8 cellular contexts compared by ENCODE assay signal in the genomic region with DNA sequence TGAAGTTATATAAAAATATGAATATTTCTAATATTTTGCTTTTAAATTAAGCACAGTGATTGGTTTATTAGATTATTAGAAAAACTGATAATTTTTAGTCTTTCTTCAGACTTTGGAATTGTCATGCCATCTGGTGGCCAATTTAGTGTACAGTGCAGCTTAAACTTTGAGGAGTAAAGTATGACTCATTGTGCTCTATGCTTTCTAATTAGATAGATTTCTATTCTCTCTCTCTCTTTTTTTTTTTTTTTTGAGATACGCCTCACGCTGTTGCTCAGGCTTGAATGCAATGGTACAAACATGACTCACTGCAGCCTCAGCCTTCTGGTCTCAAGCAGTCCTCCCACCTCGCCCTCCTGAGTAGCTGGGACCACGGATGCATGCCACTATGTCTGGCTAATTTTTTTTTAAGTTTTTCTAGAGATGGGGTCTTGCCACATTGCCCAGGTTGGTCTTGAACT. TPM values are rescaled to one million over a fixed set of nuclear protein-coding genes. Genes with fewer than 3 reads are reported as not detected.
DNase-seq lines count a peak whose midpoint lies in the region; ATAC-seq, FAIRE-seq and TF ChIP-seq lines count a peak whose summit lies in the region.

No MANE protein-coding gene starts in this region.

- H3K4me1 ChIP-seq in H1 (replicated peaks in 1 of 4; ENCODE audit: control insufficient read depth in 3 of 4, insufficient read depth in 4 of 4, low read length in 3 of 4) (no peaks in the 10 kb centered on the region), thoracic aorta (ENCODE audit: control insufficient read depth in 1 of 2, low read depth in 2 of 2) (peaks cover 4 to 7% of the 10 kb centered on the region in 2 donors)

- H3K4me2 ChIP-seq in H1 (ENCODE audit: insufficient read depth in 1 of 2, low read depth in 2 of 2, low read length in 2 of 2), result no peak overlapping the region

- H3K27me3 ChIP-seq in H1 (replicated peaks in 1 of 4; ENCODE audit: control insufficient read depth in 3 of 4, extremely low read depth in 1 of 4, insufficient read depth in 3 of 4, low read length in 3 of 4), result no peaks in the 10 kb centered on the region
- H3K27me3 ChIP-seq in thoracic aorta (replicated peaks; ENCODE audit: insufficient read depth), result no peaks in the 10 kb centered on the region

- H3K23me2 ChIP-seq in H1 (ENCODE audit: low read depth, low read length), result no peaks in the 10 kb centered on the region

- H3K79me2 ChIP-seq in H1 (ENCODE audit: control insufficient read depth in 1 of 2, insufficient read depth in 2 of 2, low read length in 2 of 2), result no peaks in the 10 kb centered on the region

- no peak for FAIRE-seq in H1 (lab: Jason Lieb, UNC)

- H2BK15ac ChIP-seq in H1 (ENCODE audit: low read length), result no peak overlapping the region

- no peak for TF ChIP-seq EP300 in H1 (IDR thresholded peaks at IDR 0.05; ENCODE audit: borderline replicate concordance in 1 of 2, low read depth in 2 of 2, low read length in 2 of 2)

- H4K91ac ChIP-seq in H1 (replicated peaks; ENCODE audit: insufficient read length, low read length), result no peak overlapping the region

- H4K5ac ChIP-seq in H1 (ENCODE audit: insufficient read length, low read depth, low read length), result no peak overlapping the region

- no peak overlapping the region for H2AFZ ChIP-seq in H1 (ENCODE audit: low read length)

- H4K20me1 ChIP-seq in H1 (replicated peaks in 1 of 2; ENCODE audit: control insufficient read depth in 1 of 2, insufficient read depth in 2 of 2, low read length in 2 of 2), result no peaks in the 10 kb centered on the region

- TF ChIP-seq POLR2A in H1 (IDR thresholded peaks at IDR 0.05; ENCODE audit: control extremely low read depth in 1 of 2, low read depth in 2 of 2, low read length in 2 of 2), result no peak

- H3K27ac ChIP-seq in VCaP (no peak overlapping the region), H1 (ENCODE audit: low read depth, low read length) (no peak overlapping the region), thoracic aorta (peak overlapping the region; percentile 43 to 54)

- H3K4me3 ChIP-seq in H1 (ENCODE audit: extremely low read depth in 1 of 4, insufficient read depth in 2 of 4, low read depth in 3 of 4, low read length in 4 of 4), result no peak overlapping the region
- no peak overlapping the region for H3K4me3 ChIP-seq in thoracic aorta

- 97% methylated on average over 4 of the region's 4 CpGs; no CpG with 5 or more reads in 1 of the 2 experiments for WGBS in H1 (ENCODE audit: extremely low coverage in 1 of 2, insufficient coverage in 1 of 2, insufficient read length in 1 of 2, insufficient replicate concordance in 2 of 2, low coverage in 1 of 2, low lambda C conversion rate in 2 of 2, missing lambda C conversion rate in 1 of 2), 2 experiments

- peak; percentile 41 to 45 for TF ChIP-seq RAD21 in H1 (IDR thresholded peaks at IDR 0.05 in 1 of 2, conservative IDR thresholded peaks at IDR 0.05 in 1 of 2; ENCODE audit: low read depth in 2 of 2, low read length in 2 of 2)

- H2AK5ac ChIP-seq in H1 (ENCODE audit: low read depth, low read length), result no peak overlapping the region

- no peak overlapping the region for H2BK20ac ChIP-seq in H1 (ENCODE audit: low read length)

- no peak overlapping the region for H3K23ac ChIP-seq in H1 (ENCODE audit: insufficient read length)

- no peak overlapping the region for H3K18ac ChIP-seq in H1 (ENCODE audit: extremely low read depth, low read length)

- H2BK5ac ChIP-seq in H1 (ENCODE audit: low read depth, low read length), result no peak overlapping the region

- no peak overlapping the region for H2BK12ac ChIP-seq in H1 (ENCODE audit: low read depth, low read length)

- DNase-seq in SIG-M5 treated with dmso at 0.1 percent for 504 hours (lab: John Stamatoyannopoulos, UW; ENCODE audit: unreplicated experiment), result peak; percentile 26
- no peak for DNase-seq in SIG-M5 (lab: John Stamatoyannopoulos, UW)
- DNase-seq in Kasumi-1 (lab: John Stamatoyannopoulos, UW), result peak; percentile 37 to 48
- no peak for DNase-seq in H1 (ENCODE audit: low read depth in 1 of 2, low spot score in 2 of 2)
- peak; percentile 69 for DNase-seq in myocyte (ENCODE audit: low read depth)
- DNase-seq in thoracic aorta (ENCODE audit: low spot score), result peak; percentile 23

- TF ChIP-seq CTCF in VCaP (conservative IDR thresholded peaks at IDR 0.05), result peak; percentile 94
- TF ChIP-seq CTCF in H1 (IDR thresholded peaks at IDR 0.05; ENCODE audit: control extremely low read depth in 1 of 3, insufficient read depth in 1 of 3, low read depth in 1 of 3, low read length in 3 of 3), result peak in 1 of 3 experiments; percentile 38; a peak in 1 of 4 replicates
- TF ChIP-seq CTCF in thoracic aorta (IDR thresholded peaks at IDR 0.05), result peak; percentile 66

- POLR2A ChIA-PET in H1 (lab: Charles Lee; ENCODE audit: partially characterized antibody), result interaction anchor here (0.7 to 0.9 kb wide), 3 partner anchors 40 to 149 kb away, joined by 3 to 4 read pairs (median 3); no protein-coding TSS in a partner anchor

- H3K14ac ChIP-seq in H1 (ENCODE audit: insufficient read length), result no peak overlapping the region

- H3K36me3 ChIP-seq in H1 (ENCODE audit: control insufficient read depth in 2 of 4, insufficient read depth in 4 of 4, low read length in 3 of 4) (peaks cover 4 to 50% (median 14%) of the 10 kb centered on the region in 4 experiments), thoracic aorta (peaks cover 15% of the 10 kb centered on the region)

- ATAC-seq in thoracic aorta (ENCODE audit: insufficient number of reproducible peaks, low FRiP score, low read depth) (peak; percentile 94), HG03469 (IDR thresholded peaks at IDR 0.05; ENCODE audit: unreplicated experiment) (no peak)

- no peak overlapping the region for H4K8ac ChIP-seq in H1 (ENCODE audit: extremely low read depth, insufficient read depth, low read length)

- no peak overlapping the region for H2BK120ac ChIP-seq in H1 (replicated peaks; ENCODE audit: low read depth, low read length)

- CTCF ChIA-PET in H1 (lab: Charles Lee; ENCODE audit: partially characterized antibody), result interaction anchor here (0.6 to 1.7 kb wide), 13 partner anchors 9 to 363 kb away, joined by 3 to 8 read pairs (median 4); partner anchors contain the start of genes ZBTB26 and ZBTB6

- no peak overlapping the region for H3K56ac ChIP-seq in H1 (replicated peaks; ENCODE audit: insufficient read length, low read depth, low read length)

- H3K9me3 ChIP-seq in H1 (ENCODE audit: insufficient read depth in 2 of 2, low read depth in 1 of 2, low read length in 1 of 2) (no peaks in the 10 kb centered on the region), thoracic aorta (no peaks in the 10 kb centered on the region)

- H3K9ac ChIP-seq in H1 (replicated peaks in 1 of 4; ENCODE audit: extremely low read depth in 1 of 4, low read depth in 3 of 4, low read length in 3 of 4), result no peak overlapping the region

- no peaks in the 10 kb centered on the region for H3K79me1 ChIP-seq in H1 (ENCODE audit: low read depth, low read length)

- H3K4ac ChIP-seq in H1 (replicated peaks; ENCODE audit: insufficient read length, low read depth, low read length), result no peak overlapping the region

TF ChIP-seq in H1, 55 proteins besides CTCF, POLR2A, EP300 and RAD21:
- no peak for TF ChIP-seq YY1 (IDR thresholded peaks at IDR 0.05; ENCODE audit: low read depth, low read length)
- TF ChIP-seq CTBP2 (IDR thresholded peaks at IDR 0.05; ENCODE audit: borderline replicate concordance, insufficient read depth, insufficient read length, low read length), result no peak
- no peak for TF ChIP-seq CHD2 (IDR thresholded peaks at IDR 0.05; ENCODE audit: low read length)
- TF ChIP-seq, protein P1, sequence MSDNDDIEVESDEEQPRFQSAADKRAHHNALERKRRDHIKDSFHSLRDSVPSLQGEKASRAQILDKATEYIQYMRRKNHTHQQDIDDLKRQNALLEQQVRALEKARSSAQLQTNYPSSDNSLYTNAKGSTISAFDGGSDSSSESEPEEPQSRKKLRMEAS (IDR thresholded peaks at IDR 0.05), result no peak
- TF ChIP-seq SP1 (IDR thresholded peaks at IDR 0.05; ENCODE audit: low read depth, low read length), result no peak
- no peak for TF ChIP-seq ASH2L (IDR thresholded peaks at IDR 0.05; ENCODE audit: low read length)
- TF ChIP-seq RFX5 (IDR thresholded peaks at IDR 0.05; ENCODE audit: borderline replicate concordance, low read depth, low read length), result no peak
- TF ChIP-seq SIN3A (conservative IDR thresholded peaks at IDR 0.05 in 1 of 2, IDR thresholded peaks at IDR 0.05 in 1 of 2; ENCODE audit: low read depth in 1 of 2, low read length in 2 of 2), result no peak
- no peak for TF ChIP-seq JUN (IDR thresholded peaks at IDR 0.05; ENCODE audit: low read depth, low read length)
- TF ChIP-seq CEBPB (IDR thresholded peaks at IDR 0.05; ENCODE audit: low read depth, low read length), result no peak
- no peak for TF ChIP-seq ZNF274 (IDR thresholded peaks at IDR 0.05; ENCODE audit: borderline replicate concordance, extremely low read depth, low read length)
- no peak for TF ChIP-seq BCL11A (IDR thresholded peaks at IDR 0.05; ENCODE audit: low read depth in 2 of 2, low read length in 2 of 2)
TF ChIP-seq in H1: peak in this region for 0.

RNA-seq across cellular contexts. Expression of gene GPR21, which starts 42.1 kb away (rescaled TPM):
- total RNA-seq in H1 (2021; fragmentation: NEBNext Ultra II Directional; extraction: Animal tissue kit (Norgen Biotek cat#: 25700)), result 0.58 and 0.65 TPM in 2 replicates
- polyA plus RNA-seq in H1 (2011; rRNA removed), result 0.61 and 0.71 TPM in 2 replicates
- polyA plus RNA-seq in H1 (2011; cell fraction: cytosol; rRNA removed), result 0.14 TPM
- 2.0 TPM for polyA plus RNA-seq in H1 (2011; cell fraction: nucleus; rRNA removed)
- 0.14 TPM in 1 of 4 replicates, not detected in the others for polyA plus RNA-seq in H1 (2012, experiment 1 of 2)
- polyA plus RNA-seq in H1 (2012, experiment 2 of 2), result not detected
- not detected for polyA plus RNA-seq in H1 (2013, experiment 1 of 2)
- polyA plus RNA-seq in H1 (2013, experiment 2 of 2), result not detected
- polyA minus RNA-seq in H1 (2011; rRNA and poly(A)+ RNA removed), result 27.7 and 27.9 TPM in 2 replicates
- 1.3 TPM for polyA minus RNA-seq in H1 (2011; cell fraction: cytosol; rRNA and poly(A)+ RNA removed)
- 53.2 TPM for polyA minus RNA-seq in H1 (2011; cell fraction: nucleus; rRNA and poly(A)+ RNA removed)
- 0.42 TPM in 1 of 2 replicates, not detected in the other for total RNA-seq in myocyte
- polyA plus RNA-seq in myocyte (2012), result 0.25 TPM
- 1 to 10 TPM in 1 of 2 donors, not detected in 1; 6.4 TPM for total RNA-seq in thoracic aorta

RNA-seq across cellular contexts. Expression of gene RABGAP1, which starts 50.6 kb away (rescaled TPM):
- 33.3 and 38.3 TPM in 2 replicates for total RNA-seq in H1 (2021; fragmentation: NEBNext Ultra II Directional; extraction: Animal tissue kit (Norgen Biotek cat#: 25700))
- polyA plus RNA-seq in H1 (2011; rRNA removed), result 11.6 and 15.7 TPM in 2 replicates
- 18.2 TPM for polyA plus RNA-seq in H1 (2011; cell fraction: cytosol; rRNA removed)
- 22.4 TPM for polyA plus RNA-seq in H1 (2011; cell fraction: nucleus; rRNA removed)
- polyA plus RNA-seq in H1 (2012, experiment 1 of 2), result 16.5 to 24.2 TPM (median 19.1 TPM) in 4 replicates
- polyA plus RNA-seq in H1 (2012, experiment 2 of 2), result 2.3 TPM
- 16.0 TPM for polyA plus RNA-seq in H1 (2013, experiment 1 of 2)
- polyA plus RNA-seq in H1 (2013, experiment 2 of 2), result 14.6 TPM
- 80.1 and 101 TPM in 2 replicates for polyA minus RNA-seq in H1 (2011; rRNA and poly(A)+ RNA removed)
- polyA minus RNA-seq in H1 (2011; cell fraction: cytosol; rRNA and poly(A)+ RNA removed), result 23.4 TPM
- 142 TPM for polyA minus RNA-seq in H1 (2011; cell fraction: nucleus; rRNA and poly(A)+ RNA removed)
- total RNA-seq in myocyte (32.5 and 36.0 TPM in 2 replicates), thoracic aorta (10 to 100 TPM; 84.7 to 91.7 TPM)
- polyA plus RNA-seq in myocyte (2012), result 24.7 TPM

Comparison
In these comparisons a context has a peak if more than half of its experiments do, and no peak if none do; other contexts are left out.
1. DNase-seq: peak in SIG-M5 treated with dmso at 0.1 percent for 504 hours (single experiment), Kasumi-1 (2 of 2), myocyte (single experiment) and thoracic aorta (single experiment); none in SIG-M5 (single experiment) and H1 (0 of 2).
2. H3K27ac ChIP-seq: peak in thoracic aorta (2 of 2); none in VCaP (single experiment) and H1 (single experiment).